In genomic region chr12:64669270-64669842, GRCh38 we compare ENCODE assay signal across 8 cellular contexts. TPM values are rescaled to one million over a fixed set of nuclear protein-coding genes. Genes with fewer than 3 reads are reported as not detected.
DNase-seq lines count a peak whose midpoint lies in the region; ATAC-seq, FAIRE-seq and TF ChIP-seq lines count a peak whose summit lies in the region.

No MANE protein-coding gene starts in this region.

- POLR2A ChIA-PET in CD8-positive, alpha-beta T cell (lab: Charles Lee), result interaction anchor here (0.6 to 6.1 kb wide), 18 partner anchors 12 to 1500 kb away, joined by 3 to 96 read pairs (median 4); partner anchors contain the start of genes RASSF3 and TMBIM4
- POLR2A ChIA-PET in endothelial cell of umbilical vein (lab: Charles Lee), result interaction anchor here (0.6 to 0.7 kb wide), 4 partner anchors 12 to 405 kb away, joined by 3 to 5 read pairs (median 3); no protein-coding TSS in a partner anchor

- no peak overlapping the region for H3K18ac ChIP-seq in trophoblast cell (ENCODE audit: low read length)

- H3K4me3 ChIP-seq in CD8-positive, alpha-beta T cell (ENCODE audit: low read depth, low read length), result peak overlapping the region; percentile 57
- H3K4me3 ChIP-seq in endothelial cell of umbilical vein (replicated peaks in 1 of 3; ENCODE audit: insufficient read depth in 1 of 3, low read depth in 1 of 3, low read length in 3 of 3) (peak overlapping the region in 2 of 3 experiments; percentile 2 to 7), trophoblast cell (ENCODE audit: low read depth, low read length) (no peak overlapping the region)

- H3K27ac ChIP-seq in CD8-positive, alpha-beta T cell (ENCODE audit: low read depth, low read length), result peak overlapping the region; percentile 77
- H3K27ac ChIP-seq in endothelial cell of umbilical vein (ENCODE audit: insufficient read depth, low read depth, low read length) (peak overlapping the region; percentile 17), trophoblast cell (ENCODE audit: low read depth, low read length) (no peak overlapping the region)

- H2BK120ac ChIP-seq in trophoblast cell (ENCODE audit: insufficient read depth, low read length, poor library complexity), result no peak overlapping the region

- peaks cover 92% of the 10 kb centered on the region for H3K4me1 ChIP-seq in CD8-positive, alpha-beta T cell (ENCODE audit: insufficient read depth, low read length)
- H3K4me1 ChIP-seq in endothelial cell of umbilical vein (ENCODE audit: control insufficient read depth, extremely low read depth, insufficient read depth, low read length), result peaks cover 78% of the 10 kb centered on the region
- H3K4me1 ChIP-seq in trophoblast cell (ENCODE audit: control insufficient read depth in 1 of 2, insufficient read depth in 2 of 2, low read length in 2 of 2), result peaks cover 18 to 26% of the 10 kb centered on the region in 2 experiments

- no peak overlapping the region for H3K4ac ChIP-seq in trophoblast cell (ENCODE audit: low read depth, low read length)

- peak; percentile 79 for ATAC-seq in CD8-positive, alpha-beta T cell
- peak; percentile 67 for ATAC-seq in GM19324 (IDR thresholded peaks at IDR 0.05; ENCODE audit: low FRiP score, unreplicated experiment)
- ATAC-seq in HG03342 (IDR thresholded peaks at IDR 0.05; ENCODE audit: unreplicated experiment), result peak; percentile 71

- dilution Hi-C loops in endothelial cell of umbilical vein (cut with MboI; ENCODE audit: extremely low pct_ligation_motif_present, low sequenced_read_pairs), result no loop called here

- H3K27ac Mint-ChIP-seq in CD8-positive, alpha-beta T cell, result peak overlapping the region; percentile 98
- peak overlapping the region; percentile 98 for H3K27ac Mint-ChIP-seq in T-helper 1 cell treated with Interleukin-12 subunit alpha and Interleukin-12 subunit beta and Interleukin-4 antibody, amounts not matched to agents 30 μg/mL and 1 μg/mL, for 36 hours

- no peak overlapping the region for H2AK5ac ChIP-seq in trophoblast cell (ENCODE audit: low read length)

- no peak overlapping the region for H4K91ac ChIP-seq in trophoblast cell (ENCODE audit: low read depth, low read length)

- no peaks in the 10 kb centered on the region for H3K9me3 ChIP-seq in CD8-positive, alpha-beta T cell (ENCODE audit: low read length)
- H3K9me3 ChIP-seq in endothelial cell of umbilical vein (replicated peaks; ENCODE audit: control insufficient read depth, insufficient read depth, low read length), result no peaks in the 10 kb centered on the region
- no peaks in the 10 kb centered on the region for H3K9me3 ChIP-seq in trophoblast cell (ENCODE audit: insufficient read depth, low read depth, low read length)

- TF ChIP-seq POLR2A in endothelial cell of umbilical vein (IDR thresholded peaks at IDR 0.05; ENCODE audit: low read depth, low read length), result no peak

- TF ChIP-seq CTCF in CD8-positive, alpha-beta T cell (IDR thresholded peaks at IDR 0.05), result no peak
- TF ChIP-seq CTCF in endothelial cell of umbilical vein (IDR thresholded peaks at IDR 0.05; ENCODE audit: extremely low read depth in 1 of 2, insufficient read depth in 1 of 2, low read depth in 1 of 2, low read length in 2 of 2), result no peak

- H3K14ac ChIP-seq in trophoblast cell (ENCODE audit: low read length), result no peak overlapping the region

- H3K4me2 ChIP-seq in endothelial cell of umbilical vein (ENCODE audit: insufficient read depth, low read length) (peak overlapping the region; percentile 46), trophoblast cell (ENCODE audit: low read length) (no peak overlapping the region)

- CTCF ChIA-PET in CD8-positive, alpha-beta T cell (lab: Charles Lee), result interaction anchor here (0.6 to 7.5 kb wide), 12 partner anchors 9 to 120 kb away, joined by 3 to 90 read pairs (median 4); no protein-coding TSS in a partner anchor
- CTCF ChIA-PET in endothelial cell of umbilical vein (lab: Charles Lee), result interaction anchor here (0.6 to 3.3 kb wide), 15 partner anchors 9 to 197 kb away, joined by 3 to 12 read pairs (median 4); no protein-coding TSS in a partner anchor

- H3K23ac ChIP-seq in trophoblast cell (ENCODE audit: low read length), result no peak overlapping the region

- H2BK12ac ChIP-seq in trophoblast cell (ENCODE audit: low read length), result no peak overlapping the region

- H3K4me3 Mint-ChIP-seq in CD8-positive, alpha-beta T cell, result peak overlapping the region; percentile 87
- H3K4me3 Mint-ChIP-seq in T-helper 1 cell treated with Interleukin-12 subunit alpha and Interleukin-12 subunit beta and Interleukin-4 antibody, amounts not matched to agents 30 μg/mL and 1 μg/mL, for 36 hours, result peak overlapping the region; percentile 91

- H3K9ac ChIP-seq in endothelial cell of umbilical vein (replicated peaks; ENCODE audit: extremely low read depth, insufficient read depth, low read length), result no peak overlapping the region
- no peak overlapping the region for H3K9ac ChIP-seq in trophoblast cell (ENCODE audit: low read length)

- H4K12ac ChIP-seq in trophoblast cell (ENCODE audit: low read depth, low read length), result no peak overlapping the region

- no peak overlapping the region for H2BK5ac ChIP-seq in trophoblast cell (ENCODE audit: low read depth, low read length, poor library complexity)

- intact Hi-C loops in CD8-positive, alpha-beta T cell (cut with DNase I, micrococcal nuclease), result loop anchor here (1.0 to 5.0 kb wide), 5 partner anchors 10 to 59 kb away; partner anchors contain the start of gene RASSF3 (in 2 of the 2)
- intact Hi-C loops in endothelial cell of umbilical vein (cut with micrococcal nuclease), result loop anchor here (1.0 kb wide), 2 partner anchors 44 to 57 kb away; no protein-coding TSS in a partner anchor

- H3K79me1 ChIP-seq in trophoblast cell (ENCODE audit: low read length), result peaks cover 2% of the 10 kb centered on the region

- H3K36me3 Mint-ChIP-seq in CD8-positive, alpha-beta T cell, result peaks cover 5% of the 10 kb centered on the region
- H3K36me3 Mint-ChIP-seq in T-helper 1 cell treated with Interleukin-12 subunit alpha and Interleukin-12 subunit beta and Interleukin-4 antibody, amounts not matched to agents 30 μg/mL and 1 μg/mL, for 36 hours (ENCODE audit: low read depth), result peaks cover 14% of the 10 kb centered on the region

- H3K9me3 Mint-ChIP-seq in CD8-positive, alpha-beta T cell, result no peaks in the 10 kb centered on the region
- H3K9me3 Mint-ChIP-seq in T-helper 1 cell treated with Interleukin-12 subunit alpha and Interleukin-12 subunit beta and Interleukin-4 antibody, amounts not matched to agents 30 μg/mL and 1 μg/mL, for 36 hours, result no peaks in the 10 kb centered on the region

- peak; percentile 80 for FAIRE-seq in endothelial cell of umbilical vein (lab: Jason Lieb, UNC)

- H3K79me2 ChIP-seq in endothelial cell of umbilical vein (ENCODE audit: control insufficient read depth, insufficient read depth, low read length), result peaks cover 76% of the 10 kb centered on the region
- peaks cover 1% of the 10 kb centered on the region for H3K79me2 ChIP-seq in trophoblast cell (ENCODE audit: control insufficient read depth, insufficient read depth, low read length, poor library complexity)

- peak; percentile 18 to 80 (median 46) for DNase-seq in CD8-positive, alpha-beta T cell
- peak; percentile 81 for DNase-seq in endothelial cell of umbilical vein (ENCODE audit: low read depth, low spot score)
- DNase-seq in trophoblast cell, result peak; percentile 18 to 38
- no peak for DNase-seq in NCI-H446 (lab: John Stamatoyannopoulos, UW)
- DNase-seq in putamen (ENCODE audit: low spot score), result no peak

- no peaks in the 10 kb centered on the region for H3K9me1 ChIP-seq in endothelial cell of umbilical vein (replicated peaks; ENCODE audit: control insufficient read depth, extremely low read depth, insufficient read depth, low read length)

- H2AFZ ChIP-seq in endothelial cell of umbilical vein (ENCODE audit: low read depth, low read length) (no peak overlapping the region), trophoblast cell (ENCODE audit: insufficient read depth, low read length, poor library complexity) (no peak overlapping the region)

- BruUV-seq in endothelial cell of umbilical vein (replicated peaks; lab: Mats Ljungman, UMichigan), result no TSS peak

- peaks cover 90% of the 10 kb centered on the region for H3K4me1 Mint-ChIP-seq in CD8-positive, alpha-beta T cell (ENCODE audit: low read depth)
- H3K4me1 Mint-ChIP-seq in T-helper 1 cell treated with Interleukin-12 subunit alpha and Interleukin-12 subunit beta and Interleukin-4 antibody, amounts not matched to agents 30 μg/mL and 1 μg/mL, for 36 hours (ENCODE audit: low read depth), result peaks cover 77% of the 10 kb centered on the region

- H4K20me1 ChIP-seq in endothelial cell of umbilical vein (replicated peaks; ENCODE audit: control insufficient read depth, extremely low read depth, insufficient read depth, low read length), result no peaks in the 10 kb centered on the region

- H3K27me3 ChIP-seq in CD8-positive, alpha-beta T cell (ENCODE audit: insufficient read depth, low read length), result no peaks in the 10 kb centered on the region
- H3K27me3 ChIP-seq in endothelial cell of umbilical vein (ENCODE audit: control insufficient read depth in 2 of 2, insufficient read depth in 2 of 2, low read length in 2 of 2) (no peaks in the 10 kb centered on the region), trophoblast cell (ENCODE audit: insufficient read depth, low read length) (no peaks in the 10 kb centered on the region)

- no peaks in the 10 kb centered on the region for H3K27me3 Mint-ChIP-seq in CD8-positive, alpha-beta T cell (ENCODE audit: low read depth)
- H3K27me3 Mint-ChIP-seq in T-helper 1 cell treated with Interleukin-12 subunit alpha and Interleukin-12 subunit beta and Interleukin-4 antibody, amounts not matched to agents 30 μg/mL and 1 μg/mL, for 36 hours (ENCODE audit: low read depth), result no peaks in the 10 kb centered on the region

- WGBS in trophoblast cell (ENCODE audit: extremely low coverage, insufficient coverage, insufficient read length), result no CpG with 5 or more reads among the region's 10 CpGs

- H3K36me3 ChIP-seq in CD8-positive, alpha-beta T cell (ENCODE audit: insufficient read depth, low read length), result no peaks in the 10 kb centered on the region
- H3K36me3 ChIP-seq in endothelial cell of umbilical vein (ENCODE audit: control insufficient read depth in 2 of 2, extremely low read depth in 1 of 2, insufficient read depth in 2 of 2, low read length in 2 of 2) (no peaks in the 10 kb centered on the region), trophoblast cell (ENCODE audit: control insufficient read depth in 1 of 2, insufficient read depth in 2 of 2, low read length in 2 of 2) (no peaks in the 10 kb centered on the region)

- no peak overlapping the region for H4K8ac ChIP-seq in trophoblast cell (ENCODE audit: low read depth, low read length)

RNA-seq across cellular contexts. Expression of gene RASSF3, which starts 59.1 kb away (rescaled TPM):
- total RNA-seq in CD8-positive, alpha-beta T cell, result 100 to 1,000 TPM; 109 to 118 TPM
- total RNA-seq in endothelial cell of umbilical vein, result 60.0 and 60.8 TPM in 2 replicates
- polyA plus RNA-seq in endothelial cell of umbilical vein, result 16.8 and 20.2 TPM in 2 replicates
- 24.4 and 24.6 TPM in 2 replicates for polyA plus RNA-seq in endothelial cell of umbilical vein (2011; cell fraction: cytosol; rRNA removed)
- polyA plus RNA-seq in endothelial cell of umbilical vein (2011; cell fraction: nucleus; rRNA removed), result 18.0 and 20.9 TPM in 2 replicates
- polyA plus RNA-seq in endothelial cell of umbilical vein (2012), result 42.8 and 47.2 TPM in 2 replicates
- 44.7 and 53.7 TPM in 2 replicates for polyA minus RNA-seq in endothelial cell of umbilical vein
- polyA minus RNA-seq in endothelial cell of umbilical vein (2011; cell fraction: cytosol; rRNA and poly(A)+ RNA removed), result 20.9 TPM
- 11.6 and 16.9 TPM in 2 replicates for polyA minus RNA-seq in endothelial cell of umbilical vein (2011; cell fraction: nucleus; rRNA and poly(A)+ RNA removed)
- 27.3 and 29.6 TPM in 2 replicates for polyA plus RNA-seq in trophoblast cell (2013)

Comparison
In these comparisons a context has a peak if more than half of its experiments do, and no peak if none do; other contexts are left out.
1. DNase-seq: peak in CD8-positive, alpha-beta T cell (7 of 7), endothelial cell of umbilical vein (single experiment) and trophoblast cell (2 of 2); none in NCI-H446 (0 of 2) and putamen (single experiment).
2. Peak in every context shown above with its lines, with median percentiles within 50 percentile points of each other: ATAC-seq.